In genomic region chrX:31014474-31014873, GRCh38 we compare ENCODE assay signal across 2 cellular contexts. TPM values are rescaled to one million over a fixed set of nuclear protein-coding genes. Genes with fewer than 3 reads are reported as not detected.
"Had no signal": no experiment of that assay in that cellular context is flagged by ENCODE, and none has a peak within 500 bp of the region (broad histone marks: within the 10 kb centered on the region; RNA-seq: fewer than 3 reads in every experiment).

No MANE protein-coding gene starts in this region.

RNA-seq across cellular contexts. Expression of gene FTHL17, which starts 57.4 kb away (rescaled TPM):
- total RNA-seq: Right ventricle myocardium superior, SJSA1 had no signal
